ENCODE assay signal across 14 cellular contexts in genomic region chr14:39763402-39763890, GRCh38.
DNase-seq lines count a peak whose midpoint lies in the region; ATAC-seq and TF ChIP-seq lines count a peak whose summit lies in the region.
"Had no signal": no experiment of that assay in that cellular context is flagged by ENCODE, and none has a peak within 500 bp of the region (broad histone marks: within the 10 kb centered on the region; RNA-seq: fewer than 3 reads in every experiment).

No MANE protein-coding gene starts in this region.

- no peak for DNase-seq in activated naive CD8-positive, alpha-beta T cell treated with anti-CD3 and anti-CD28 coated beads, Interleukin-2, amount 10 ng/mL, durations not matched to agents 7 days and 5 days
- DNase-seq in HAP-1 (ENCODE audit: low spot score in 2 of 2) (no peak), left lung (no peak), GM20000 (ENCODE audit: low spot score) (no peak), DMS79 treated with DMSO at 0.1 percent for 48 hours (lab: John Stamatoyannopoulos, UW) (no peak)
- DNase-seq: activated CD4-positive, alpha-beta T cell treated with anti-CD3 and anti-CD28 coated beads, Interleukin-2, amount 10 ng/mL, durations not matched to agents 24 days and 14 days; dermis blood vessel endothelial cell; kidney glomerular epithelial cell; NCI-H1105 treated with DMSO at 0.1 percent for 48 hours; NCI-H526 treated with DMSO at 0.1 percent for 48 hours had no signal

- H3K36me3 Mint-ChIP-seq in activated naive CD8-positive, alpha-beta T cell treated with anti-CD3 and anti-CD28 coated beads, Interleukin-2, amount 10 ng/mL, durations not matched to agents 7 days and 5 days, result no peaks in the 10 kb centered on the region

- H3K9me3 ChIP-seq in HAP-1, result no peaks in the 10 kb centered on the region
- H3K9me3 ChIP-seq in left lung, result no peaks in the 10 kb centered on the region

- ATAC-seq in GM18858 (IDR thresholded peaks at IDR 0.05; ENCODE audit: unreplicated experiment) (peak; percentile 23), GM21360 (IDR thresholded peaks at IDR 0.05; ENCODE audit: unreplicated experiment) (peak; percentile 37), HG03159 (IDR thresholded peaks at IDR 0.05; ENCODE audit: unreplicated experiment) (peak; percentile 38), left lung (no peak)
- ATAC-seq in activated naive CD8-positive, alpha-beta T cell treated with anti-CD3 and anti-CD28 coated beads, Interleukin-2, amount 10 ng/mL, durations not matched to agents 7 days and 5 days (ENCODE audit: low read depth), result no peak

- no peak overlapping the region for H3K27ac ChIP-seq in left lung
- H3K27ac ChIP-seq: SK-N-MC had no signal

- peaks cover 10% of the 10 kb centered on the region for H3K4me1 Mint-ChIP-seq in activated naive CD8-positive, alpha-beta T cell treated with anti-CD3 and anti-CD28 coated beads, Interleukin-2, amount 10 ng/mL, durations not matched to agents 7 days and 5 days

- peak overlapping the region; percentile 66 for H3K27ac Mint-ChIP-seq in activated naive CD8-positive, alpha-beta T cell treated with anti-CD3 and anti-CD28 coated beads, Interleukin-2, amount 10 ng/mL, durations not matched to agents 7 days and 5 days
- H3K27ac Mint-ChIP-seq: activated CD4-positive, alpha-beta T cell treated with anti-CD3 and anti-CD28 coated beads, Interleukin-2, amount 10 ng/mL, durations not matched to agents 24 days and 14 days had no signal

- POLR2A ChIA-PET in activated naive CD8-positive, alpha-beta T cell treated with anti-CD3 and anti-CD28 coated beads, Interleukin-2, amount 10 ng/mL, durations not matched to agents 7 days and 5 days (lab: Charles Lee), result no interaction called here

- H3K4me3 ChIP-seq in HAP-1 (no peak overlapping the region), left lung (no peak overlapping the region)
- H3K4me3 ChIP-seq: SK-N-MC had no signal

- H3K4me1 ChIP-seq in HAP-1 (no peaks in the 10 kb centered on the region), left lung (no peaks in the 10 kb centered on the region)

- H3K36me3 ChIP-seq in HAP-1 (replicated peaks) (no peaks in the 10 kb centered on the region), left lung (no peaks in the 10 kb centered on the region)

- TF ChIP-seq CTCF in left lung (IDR thresholded peaks at IDR 0.05) (no peak), GM20000 (IDR thresholded peaks at IDR 0.05; ENCODE audit: extremely low read depth, missing control alignments) (no peak)

- in situ Hi-C loops in HAP-1 (cut with MboI; ENCODE audit: low sequenced_read_pairs), result no loop called here

- H3K27me3 Mint-ChIP-seq in activated naive CD8-positive, alpha-beta T cell treated with anti-CD3 and anti-CD28 coated beads, Interleukin-2, amount 10 ng/mL, durations not matched to agents 7 days and 5 days, result peaks cover 5% of the 10 kb centered on the region
- H3K27me3 Mint-ChIP-seq: activated CD4-positive, alpha-beta T cell treated with anti-CD3 and anti-CD28 coated beads, Interleukin-2, amount 10 ng/mL, durations not matched to agents 24 days and 14 days had no signal

- no peaks in the 10 kb centered on the region for H3K9me3 Mint-ChIP-seq in activated naive CD8-positive, alpha-beta T cell treated with anti-CD3 and anti-CD28 coated beads, Interleukin-2, amount 10 ng/mL, durations not matched to agents 7 days and 5 days
- H3K9me3 Mint-ChIP-seq: activated CD4-positive, alpha-beta T cell treated with anti-CD3 and anti-CD28 coated beads, Interleukin-2, amount 10 ng/mL, durations not matched to agents 24 days and 14 days had no signal

- no peaks in the 10 kb centered on the region for H3K27me3 ChIP-seq in HAP-1 (ENCODE audit: low read depth)
- H3K27me3 ChIP-seq in left lung, result no peaks in the 10 kb centered on the region

- intact Hi-C loops in left lung (cut with DNase I), result no loop called here

- peak overlapping the region; percentile 65 for H3K4me3 Mint-ChIP-seq in activated naive CD8-positive, alpha-beta T cell treated with anti-CD3 and anti-CD28 coated beads, Interleukin-2, amount 10 ng/mL, durations not matched to agents 7 days and 5 days

Comparison
In these comparisons a context has a peak if more than half of its experiments do, and no peak if none do; other contexts are left out.
1. ATAC-seq: peak in GM18858 (single experiment), GM21360 (single experiment) and HG03159 (single experiment); none in activated naive CD8-positive, alpha-beta T cell treated with anti-CD3 and anti-CD28 coated beads, Interleukin-2, amount 10 ng/mL, durations not matched to agents 7 days and 5 days (single experiment) and left lung (single experiment).